ENCODE assay signal across 8 cellular contexts in genomic region chr5:137666109-137666850, GRCh38.
DNase-seq lines count a peak whose midpoint lies in the region; ATAC-seq and TF ChIP-seq lines count a peak whose summit lies in the region.

No MANE protein-coding gene starts in this region.

- no peak for TF ChIP-seq CTCF in CD4-positive, alpha-beta T cell (IDR thresholded peaks at IDR 0.05)
- TF ChIP-seq CTCF in GM20000 (IDR thresholded peaks at IDR 0.05; ENCODE audit: extremely low read depth, missing control alignments) (no peak), heart left ventricle (IDR thresholded peaks at IDR 0.05) (no peak)

- H3K36me3 ChIP-seq in heart left ventricle: peaks cover 0 to 14% (median 4%) of the 10 kb centered on the region in 9 donors

- peaks cover 44% of the 10 kb centered on the region for H3K36me3 Mint-ChIP-seq in CD4-positive, alpha-beta T cell (ENCODE audit: low read depth)

- DNase-seq in CD4-positive, alpha-beta T cell: peak; percentile 9 to 39 (median 22)
- peak; percentile 58 for DNase-seq in GM20000 (ENCODE audit: low spot score)
- DNase-seq in activated CD8-positive, alpha-beta memory T cell treated with anti-CD3 and anti-CD28 coated beads for 24 hours: peak; percentile 62
- DNase-seq in heart left ventricle: peak in 4 of 5 donors; percentile 18 to 52 (median 30)
- DNase-seq in stimulated activated naive CD4-positive, alpha-beta T cell treated with Interleukin-2 at 50 U/mL for 16 hours (lab: John Stamatoyannopoulos, UW): peak; percentile 11
- DNase-seq in COLO668 (lab: John Stamatoyannopoulos, UW; ENCODE audit: unreplicated experiment): no peak
- DNase-seq in retina: no peak

- H3K27me3 Mint-ChIP-seq in CD4-positive, alpha-beta T cell: no peaks in the 10 kb centered on the region

- peak overlapping the region in 1 of 12 donors; percentile 6 for H3K4me3 ChIP-seq in heart left ventricle

- 41 to 55% (median 45%) methylated on average over 4 of the region's 4 CpGs for whole genome bisulfite sequencing in heart left ventricle, 4 donors

- peaks cover 0 to 27% (median 21%) of the 10 kb centered on the region in 12 donors for H3K4me1 ChIP-seq in heart left ventricle

- no peaks in the 10 kb centered on the region for H3K9me3 Mint-ChIP-seq in CD4-positive, alpha-beta T cell

- CTCF ChIA-PET in CD4-positive, alpha-beta T cell (lab: Charles Lee): interaction anchor here (1.4 to 2.0 kb wide), 3 partner anchors 37 to 77 kb away, joined by 3 to 8 read pairs (median 8); no protein-coding TSS in a partner anchor

- H3K4me1 Mint-ChIP-seq in CD4-positive, alpha-beta T cell (ENCODE audit: low read depth): peaks cover 31% of the 10 kb centered on the region

- POLR2A ChIA-PET in CD4-positive, alpha-beta T cell (lab: Charles Lee): interaction anchor here (0.7 to 2.4 kb wide), 10 partner anchors 22 to 88 kb away, joined by 3 to 22 read pairs (median 4); partner anchors contain the start of genes HNRNPA0 and KLHL3

- H3K4me3 Mint-ChIP-seq in CD4-positive, alpha-beta T cell: no peak overlapping the region

- H3K9me3 ChIP-seq in CD4-positive, alpha-beta T cell (ENCODE audit: control insufficient read depth, low read length): no peaks in the 10 kb centered on the region
- no peaks in the 10 kb centered on the region for H3K9me3 ChIP-seq in heart left ventricle

- peak; percentile 100 for ATAC-seq in CD4-positive, alpha-beta T cell (ENCODE audit: poor library complexity)
- peak; percentile 99 for ATAC-seq in HG03565 (IDR thresholded peaks at IDR 0.05; ENCODE audit: unreplicated experiment)
- peak; percentile 93 to 98 (median 97) for ATAC-seq in heart left ventricle

- H3K27ac ChIP-seq in CD4-positive, alpha-beta T cell (ENCODE audit: low read depth, low read length): no peak overlapping the region
- peak overlapping the region; percentile 46 to 79 (median 66) for H3K27ac ChIP-seq in heart left ventricle

- no peak for TF ChIP-seq POLR2A in heart left ventricle (IDR thresholded peaks at IDR 0.05)

- peak overlapping the region; percentile 59 for H3K27ac Mint-ChIP-seq in CD4-positive, alpha-beta T cell

- intact Hi-C loops in CD4-positive, alpha-beta T cell (cut with DNase I, micrococcal nuclease): loop anchor here in 1 of 2 experiments (10.0 kb wide), 1 partner anchor 679 kb away; no protein-coding TSS in a partner anchor
- intact Hi-C loops in heart left ventricle (cut with DNase I): no loop called here

- no peaks in the 10 kb centered on the region for H3K27me3 ChIP-seq in CD4-positive, alpha-beta T cell (ENCODE audit: control insufficient read depth, insufficient read depth, low read length)
- H3K27me3 ChIP-seq in heart left ventricle: no peaks in the 10 kb centered on the region

Comparison
In these comparisons a context has a peak if more than half of its experiments do, and no peak if none do; other contexts are left out.
1. DNase-seq: peak in CD4-positive, alpha-beta T cell (10 of 10), GM20000 (single experiment), activated CD8-positive, alpha-beta memory T cell treated with anti-CD3 and anti-CD28 coated beads for 24 hours (single experiment), heart left ventricle (4 of 5) and stimulated activated naive CD4-positive, alpha-beta T cell treated with Interleukin-2 at 50 U/mL for 16 hours (single experiment); none in COLO668 (single experiment) and retina (single experiment).
2. Peak in every context shown above with its lines, with median percentiles within 50 percentile points of each other: ATAC-seq.